In genomic region chr13:86945596-86945995, GRCh38 we compare ENCODE assay signal across 21 cellular contexts.
A peak's percentile ranks its signal among the peaks of the same experiment; 100 is the strongest.
DNase-seq lines count a peak whose midpoint lies in the region; TF ChIP-seq lines count a peak whose summit lies in the region.
"Had no signal": no experiment of that assay in that cellular context is flagged by ENCODE, and none has a peak within 500 bp of the region (broad histone marks: within the 10 kb centered on the region; RNA-seq: fewer than 3 reads in every experiment).

No MANE protein-coding gene starts in this region.

- H3K4me1 Mint-ChIP-seq in nephron progenitor cell, result no peaks in the 10 kb centered on the region
- H3K4me1 Mint-ChIP-seq: B cell, CD14-positive monocyte had no signal

- DNase-seq in H4 (ENCODE audit: low spot score), result peak; percentile 3
- peak; percentile 8 for DNase-seq in M059J (ENCODE audit: low read depth)
- peak; percentile 33 for DNase-seq in choroid plexus epithelial cell (ENCODE audit: low read depth)
- DNase-seq in nephron progenitor cell, result no peak
- no peak for DNase-seq in NCI-H1417 treated with DMSO at 0.1 percent for 48 hours (lab: John Stamatoyannopoulos, UW)
- no peak for DNase-seq in transverse colon
- no peak for DNase-seq in NCI-H2029 treated with DMSO at 0.1 percent for 48 hours (lab: John Stamatoyannopoulos, UW)
- DNase-seq: EL, GOT3, IMR-90, MM.1S, NCI-H1092, NCI-H1436 treated with DMSO at 0.1 percent for 48 hours, NCI-H2029, NCI-H2171, NCI-H524 treated with DMSO at 0.1 percent for 48 hours, SJCRH30 had no signal

- no peak overlapping the region for H3K27ac ChIP-seq in transverse colon
- H3K27ac ChIP-seq: A549, KMS-11, SJCRH30 had no signal

- intact Hi-C loops in transverse colon (cut with DNase I; ENCODE audit: low total_unique reads), result no loop called here

- no peaks in the 10 kb centered on the region for H3K4me1 ChIP-seq in transverse colon
- H3K4me1 ChIP-seq: A549, SJCRH30 had no signal

- H3K9me3 Mint-ChIP-seq in nephron progenitor cell, result no peaks in the 10 kb centered on the region

- in situ Hi-C loops in transverse colon (cut with MboI; ENCODE audit: low pct_ligation_motif_present in 1 of 4, low pct_unique_long_range_greater_than_20kb in 1 of 4, low sequenced_read_pairs in 3 of 4), result no loop called here

- 53 to 57% methylated on average over 2 of the region's 2 CpGs for WGBS in transverse colon (ENCODE audit: low coverage in 1 of 2), 2 donors

- no peak for TF ChIP-seq EP300 in transverse colon (IDR thresholded peaks at IDR 0.05; ENCODE audit: low read depth)

- no peaks in the 10 kb centered on the region for H3K36me3 Mint-ChIP-seq in nephron progenitor cell (ENCODE audit: low read depth)
- H3K36me3 Mint-ChIP-seq: CD14-positive monocyte had no signal

- no peaks in the 10 kb centered on the region for H3K9me3 ChIP-seq in transverse colon
- H3K9me3 ChIP-seq: A549, SJCRH30 had no signal

- H3K4me3 Mint-ChIP-seq in nephron progenitor cell, result no peak overlapping the region
- H3K4me3 Mint-ChIP-seq: B cell, CD14-positive monocyte had no signal

- no peaks in the 10 kb centered on the region for H3K27me3 ChIP-seq in transverse colon
- H3K27me3 ChIP-seq: SJCRH30 had no signal

- no peak for TF ChIP-seq CTCF in choroid plexus epithelial cell (conservative IDR thresholded peaks at IDR 0.05; ENCODE audit: low read depth, low read length)
- TF ChIP-seq CTCF in nephron progenitor cell (IDR thresholded peaks at IDR 0.05), result no peak
- no peak for TF ChIP-seq CTCF in transverse colon (IDR thresholded peaks at IDR 0.05)

- H3K27ac Mint-ChIP-seq in nephron progenitor cell, result peak overlapping the region; percentile 4
- H3K27ac Mint-ChIP-seq: B cell, CD14-positive monocyte had no signal

- H3K4me3 ChIP-seq in choroid plexus epithelial cell (ENCODE audit: low read depth, low read length), result no peak overlapping the region
- no peak overlapping the region for H3K4me3 ChIP-seq in transverse colon
- H3K4me3 ChIP-seq: A549, SJCRH30 had no signal

- H3K27me3 Mint-ChIP-seq in nephron progenitor cell (ENCODE audit: low read depth, poor library complexity), result no peaks in the 10 kb centered on the region
- H3K27me3 Mint-ChIP-seq: B cell had no signal

- no peaks in the 10 kb centered on the region for H3K36me3 ChIP-seq in transverse colon
- H3K36me3 ChIP-seq: SJCRH30 had no signal

- no peak for TF ChIP-seq POLR2A in transverse colon (IDR thresholded peaks at IDR 0.05)

Comparison
In these comparisons a context has a peak if more than half of its experiments do, and no peak if none do; other contexts are left out.
1. DNase-seq: peak in H4 (single experiment), M059J (single experiment) and choroid plexus epithelial cell (single experiment); none in nephron progenitor cell (single experiment), NCI-H1417 treated with DMSO at 0.1 percent for 48 hours (single experiment), transverse colon (single experiment) and NCI-H2029 treated with DMSO at 0.1 percent for 48 hours (single experiment).